1 cellular context compared by ENCODE assay signal in genomic region chr7:142808802-142809583, GRCh38.
TF ChIP-seq lines count a peak whose summit lies in the region.

No MANE protein-coding gene starts in this region.

TF ChIP-seq in GM12878, 131 proteins besides CTCF, POLR2A, EP300 and RAD21 (continued from another document):
- TF ChIP-seq ELK1 (IDR thresholded peaks at IDR 0.05; ENCODE audit: low read depth, low read length), result peak; percentile 38; the same call in 1 of the 2 replicates
- TF ChIP-seq BMI1 (IDR thresholded peaks at IDR 0.05; ENCODE audit: borderline replicate concordance), result peak; percentile 77; the same call in 1 of the 2 replicates
- peak; percentile 56; the same call in 1 of the 2 replicates for TF ChIP-seq LARP7 (IDR thresholded peaks at IDR 0.05)
- peak; percentile 97 for TF ChIP-seq EED (IDR thresholded peaks at IDR 0.05; ENCODE audit: low read depth)
- no peak for TF ChIP-seq SIX5 (IDR thresholded peaks at IDR 0.05; ENCODE audit: low read depth, low read length, severe bottlenecking)
- TF ChIP-seq RCOR1 (conservative IDR thresholded peaks at IDR 0.05; ENCODE audit: low read depth, low read length), result no peak; the same call in 1 of the 2 replicates
- TF ChIP-seq CBFB (IDR thresholded peaks at IDR 0.05; ENCODE audit: low read depth), result peak; percentile 99
- TF ChIP-seq SKIL (IDR thresholded peaks at IDR 0.05; ENCODE audit: low read depth, poor library complexity, severe bottlenecking), result peak; percentile 97
- TF ChIP-seq FOXM1 (IDR thresholded peaks at IDR 0.05; ENCODE audit: low read depth, low read length), result peak; percentile 99
- peak; percentile 84 for TF ChIP-seq MYB (IDR thresholded peaks at IDR 0.05; ENCODE audit: borderline replicate concordance, low read depth, low read length)
- no peak for TF ChIP-seq MYC (IDR thresholded peaks at IDR 0.05; ENCODE audit: insufficient read depth, insufficient read length, insufficient replicate concordance, low read length, severe bottlenecking)
- TF ChIP-seq CREB1 (IDR thresholded peaks at IDR 0.05; ENCODE audit: low read depth), result peak; percentile 81
- no peak for TF ChIP-seq CEBPZ (IDR thresholded peaks at IDR 0.05; ENCODE audit: low read depth, low read length)
- no peak for TF ChIP-seq ZNF207 (IDR thresholded peaks at IDR 0.05; ENCODE audit: borderline replicate concordance)
- TF ChIP-seq HDAC6 (IDR thresholded peaks at IDR 0.05; ENCODE audit: unreplicated experiment), result no peak
- no peak for TF ChIP-seq FOS (IDR thresholded peaks at IDR 0.05; ENCODE audit: borderline replicate concordance, extremely low read depth, insufficient read length)
- no peak for TF ChIP-seq FOXK2 (IDR thresholded peaks at IDR 0.05)
- TF ChIP-seq RELA (IDR thresholded peaks at IDR 0.05; ENCODE audit: borderline replicate concordance, partially characterized antibody), result peak; percentile 77
- TF ChIP-seq CBX5 (IDR thresholded peaks at IDR 0.05; ENCODE audit: low read depth), result peak; percentile 96
